In genomic region chr11:118108513-118108912, GRCh38 we compare ENCODE assay signal across 27 cellular contexts. TPM values are rescaled to one million over a fixed set of nuclear protein-coding genes. Genes with fewer than 3 reads are reported as not detected.
A peak's percentile ranks its signal among the peaks of the same experiment; 100 is the strongest.
DNase-seq lines count a peak whose midpoint lies in the region; ATAC-seq and TF ChIP-seq lines count a peak whose summit lies in the region.
"Had no signal": no experiment of that assay in that cellular context is flagged by ENCODE, and none has a peak within 500 bp of the region (broad histone marks: within the 10 kb centered on the region; RNA-seq: fewer than 3 reads in every experiment).

No MANE protein-coding gene starts in this region.

- no peaks in the 10 kb centered on the region for H3K9me3 Mint-ChIP-seq in GM23338
- no peaks in the 10 kb centered on the region for H3K9me3 Mint-ChIP-seq in WTC11
- no peaks in the 10 kb centered on the region for H3K9me3 Mint-ChIP-seq in neural progenitor cell
- H3K9me3 Mint-ChIP-seq: CD4-positive, alpha-beta memory T cell had no signal

- H3K4me1 ChIP-seq in GM23338 (ENCODE audit: insufficient read depth) (no peaks in the 10 kb centered on the region), neural progenitor cell (peaks cover 2% of the 10 kb centered on the region), hepatocyte (ENCODE audit: insufficient read depth) (peaks cover 3% of the 10 kb centered on the region)
- H3K4me1 ChIP-seq: A549, SJCRH30 had no signal

- POLR2A ChIA-PET in WTC11 (lab: Charles Lee) = interaction anchor here (0.6 kb wide), 1 partner anchor 229 kb away, joined by 5 read pairs; no protein-coding TSS in a partner anchor

- H3K36me3 Mint-ChIP-seq in GM23338 (ENCODE audit: low read depth) (no peaks in the 10 kb centered on the region; the same call in 2 of the 3 replicates), WTC11 (no peaks in the 10 kb centered on the region), neural progenitor cell (no peaks in the 10 kb centered on the region)
- H3K36me3 Mint-ChIP-seq: CD4-positive, alpha-beta memory T cell had no signal

- H3K4me1 Mint-ChIP-seq in GM23338 (peaks cover 18% of the 10 kb centered on the region), WTC11 (peaks cover 21% of the 10 kb centered on the region), neural progenitor cell (no peaks in the 10 kb centered on the region)
- H3K4me1 Mint-ChIP-seq: CD4-positive, alpha-beta memory T cell had no signal

- CTCF ChIA-PET in WTC11 (lab: Charles Lee) = interaction anchor here (1.3 to 1.4 kb wide), 2 partner anchors 55 to 162 kb away, joined by 4 to 5 read pairs; no protein-coding TSS in a partner anchor

- H4K20me1 ChIP-seq in GM23338 (replicated peaks; ENCODE audit: insufficient read depth) (no peaks in the 10 kb centered on the region), neural progenitor cell (ENCODE audit: low read depth) (no peaks in the 10 kb centered on the region), hepatocyte (ENCODE audit: insufficient read depth, poor library complexity, severe bottlenecking) (no peaks in the 10 kb centered on the region)

- H3K27me3 Mint-ChIP-seq in GM23338 (ENCODE audit: insufficient read depth, low read depth, poor library complexity) = peaks cover 13% of the 10 kb centered on the region
- H3K27me3 Mint-ChIP-seq in WTC11 (ENCODE audit: low read depth) = peaks cover 2% of the 10 kb centered on the region; the same call in 1 of the 2 replicates
- H3K27me3 Mint-ChIP-seq in neural progenitor cell (ENCODE audit: insufficient read depth, low read depth) = peaks cover 16% of the 10 kb centered on the region

- H3K9me3 ChIP-seq in neural progenitor cell (ENCODE audit: low read depth) = no peaks in the 10 kb centered on the region
- H3K9me3 ChIP-seq in hepatocyte (ENCODE audit: low read depth) = no peaks in the 10 kb centered on the region
- H3K9me3 ChIP-seq: A549, SJCRH30 had no signal

- H2AFZ ChIP-seq in GM23338 = no peak overlapping the region
- no peak overlapping the region for H2AFZ ChIP-seq in neural progenitor cell (replicated peaks)
- H2AFZ ChIP-seq in hepatocyte = no peak overlapping the region
- H2AFZ ChIP-seq: PC-9 had no signal

- H3K4me3 ChIP-seq in GM23338 (no peak overlapping the region), neural progenitor cell (no peak overlapping the region), hepatocyte (no peak overlapping the region)
- H3K4me3 ChIP-seq: A549, PC-9, SJCRH30 had no signal

- 79% methylated on average over 5 of the region's 5 CpGs for WGBS in hepatocyte (ENCODE audit: low lambda C conversion rate, missing lambda C conversion rate)

- H3K27me3 ChIP-seq in GM23338 (ENCODE audit: insufficient read depth) (no peaks in the 10 kb centered on the region), neural progenitor cell (no peaks in the 10 kb centered on the region), hepatocyte (no peaks in the 10 kb centered on the region)
- H3K27me3 ChIP-seq: SJCRH30 had no signal

- DNase-seq in GM23338 (ENCODE audit: low spot score) (peak; percentile 49), WTC11 (ENCODE audit: low spot score) (no peak), iPS DF 19.7 (ENCODE audit: low read depth, low spot score) (peak; percentile 40), neural progenitor cell (ENCODE audit: low spot score) (peak; percentile 43), hepatocyte (ENCODE audit: low spot score) (no peak), NCI-H1048 (lab: John Stamatoyannopoulos, UW) (no peak)
- DNase-seq: C1 segment of cervical spinal cord; CD4-positive, alpha-beta memory T cell; COR-L47; DMS 273 treated with DMSO at 0.1 percent for 48 hours; DMS79 treated with DMSO at 0.1 percent for 48 hours; GF-D8; KBM-7; NCI-H2029 treated with DMSO at 0.1 percent for 48 hours; NCI-H446 treated with DMSO at 0.1 percent for 48 hours; NCI-H526; NCI-H82; NK-92 treated with Interleukin-12 subunit alpha and Interleukin-12 subunit beta, amount 100 ng/mL, for 24 hours; PC-9; SJCRH30 had no signal

- H3K9ac ChIP-seq in neural progenitor cell = no peak overlapping the region

- H3K79me2 ChIP-seq in GM23338 (replicated peaks; ENCODE audit: insufficient read depth) (no peaks in the 10 kb centered on the region), neural progenitor cell (ENCODE audit: low read depth) (no peaks in the 10 kb centered on the region), hepatocyte (no peaks in the 10 kb centered on the region)

- TF ChIP-seq CTCF in GM23338 (conservative IDR thresholded peaks at IDR 0.05; ENCODE audit: low read depth in 2 of 2) = no peak
- TF ChIP-seq CTCF in WTC11 (IDR thresholded peaks at IDR 0.05) = no peak
- no peak for TF ChIP-seq CTCF in neural progenitor cell (IDR thresholded peaks at IDR 0.05)
- no peak for TF ChIP-seq CTCF in hepatocyte (IDR thresholded peaks at IDR 0.05; ENCODE audit: poor library complexity)

- H3K27ac Mint-ChIP-seq in GM23338 = no peak overlapping the region
- H3K27ac Mint-ChIP-seq in WTC11 = no peak overlapping the region
- H3K27ac Mint-ChIP-seq in neural progenitor cell = no peak overlapping the region
- H3K27ac Mint-ChIP-seq: CD4-positive, alpha-beta memory T cell had no signal

- H3K4me2 ChIP-seq in GM23338 = no peak overlapping the region
- no peak overlapping the region for H3K4me2 ChIP-seq in neural progenitor cell
- no peak overlapping the region for H3K4me2 ChIP-seq in hepatocyte
- H3K4me2 ChIP-seq: A549, PC-9 had no signal

- no peak overlapping the region for H3K4me3 Mint-ChIP-seq in GM23338
- no peak overlapping the region for H3K4me3 Mint-ChIP-seq in WTC11
- no peak overlapping the region for H3K4me3 Mint-ChIP-seq in neural progenitor cell
- H3K4me3 Mint-ChIP-seq: CD4-positive, alpha-beta memory T cell had no signal

- H3K27ac ChIP-seq in GM23338 (ENCODE audit: low read depth) (no peak overlapping the region), neural progenitor cell (no peak overlapping the region), hepatocyte (no peak overlapping the region)
- H3K27ac ChIP-seq: A549, PC-9, SJCRH30 had no signal

- H3K9me2 ChIP-seq in GM23338 (ENCODE audit: insufficient read depth) (peaks cover 3% of the 10 kb centered on the region; the same call in 1 of the 2 replicates), hepatocyte (replicated peaks; ENCODE audit: insufficient read depth) (no peaks in the 10 kb centered on the region)

- no peaks in the 10 kb centered on the region for H3F3A ChIP-seq in GM23338 (replicated peaks; ENCODE audit: low read depth)
- H3F3A ChIP-seq in neural progenitor cell (ENCODE audit: low read depth) = no peaks in the 10 kb centered on the region

- ATAC-seq in GM23338 (peak; percentile 68), WTC11 (peak; percentile 80), HG03378 (IDR thresholded peaks at IDR 0.05; ENCODE audit: unreplicated experiment) (no peak)
- ATAC-seq: A549, SK-N-SH treated with all-trans-retinoic acid at 6 μM for 48 hours had no signal

- no peaks in the 10 kb centered on the region for H3K36me3 ChIP-seq in GM23338 (ENCODE audit: insufficient read depth)
- no peaks in the 10 kb centered on the region for H3K36me3 ChIP-seq in neural progenitor cell
- H3K36me3 ChIP-seq in hepatocyte (replicated peaks; ENCODE audit: insufficient read depth, low read depth) = no peaks in the 10 kb centered on the region
- H3K36me3 ChIP-seq: SJCRH30 had no signal

TF ChIP-seq in GM23338, 12 proteins besides CTCF, POLR2A, EP300 and RAD21:
- no peak for TF ChIP-seq ZNF331 (CRISPR knock-in tag; IDR thresholded peaks at IDR 0.05; ENCODE audit: low read depth)
- TF ChIP-seq STAT1 (IDR thresholded peaks at IDR 0.05; ENCODE audit: unreplicated experiment) = no peak
- no peak for TF ChIP-seq EZH2 (IDR thresholded peaks at IDR 0.05; ENCODE audit: low read depth, unreplicated experiment)
- TF ChIP-seq NANOG (IDR thresholded peaks at IDR 0.05; ENCODE audit: borderline replicate concordance) = no peak
- TF ChIP-seq POLR2AphosphoS5 (IDR thresholded peaks at IDR 0.05; ENCODE audit: low read depth) = no peak
- no peak for TF ChIP-seq ZNF114 (CRISPR knock-in tag; IDR thresholded peaks at IDR 0.05)
- TF ChIP-seq EZH2phosphoT487 (IDR thresholded peaks at IDR 0.05; ENCODE audit: unreplicated experiment) = no peak
- no peak for TF ChIP-seq JUNB (IDR thresholded peaks at IDR 0.05; ENCODE audit: unreplicated experiment)
- TF ChIP-seq CREB1 (CRISPR knock-in tag; IDR thresholded peaks at IDR 0.05; ENCODE audit: low read depth) = no peak

TF ChIP-seq in WTC11, 78 proteins besides CTCF, POLR2A, EP300 and RAD21:
- TF ChIP-seq ETV6 (CRISPR knock-in tag; IDR thresholded peaks at IDR 0.05) (0 out of 2 replicates have a peak, but pooled peaks have one; percentile 75), NR3C1 (CRISPR knock-in tag; conservative IDR thresholded peaks at IDR 0.05; ENCODE audit: low read depth) (no peak), TEAD1 (CRISPR knock-in tag; IDR thresholded peaks at IDR 0.05) (peak; percentile 29; the same call in 1 of the 2 replicates), ZNF121 (CRISPR knock-in tag; IDR thresholded peaks at IDR 0.05) (no peak)
TF ChIP-seq in WTC11: peak in this region for 2.

RNA-seq across cellular contexts. Expression of gene SMIM35, which starts 21.8 kb away (rescaled TPM):
- total RNA-seq in GM23338 (2014; rRNA removed; shearing (Covaris generic)) = not detected in 2 replicates
- polyA plus RNA-seq in GM23338 (2016; fragmentation: Nextera tagmentation; extraction: Ambion mirVana) (not detected in 2 replicates), hepatocyte (not detected in 2 replicates)
- total RNA-seq in WTC11 (2021) (not detected in 3 replicates), neural progenitor cell (ENCODE audit: low replicate concordance) (not detected in 2 replicates), hepatocyte (0.03 TPM in 1 of 2 replicates, not detected in the other)
- total RNA-seq: LHCN-M2, MCF 10A, PC-9, Right ventricle myocardium inferior, RPMI7951, SJCRH30 had no signal
- polyA plus RNA-seq: A549 had no signal

RNA-seq across cellular contexts. Expression of gene TMPRSS4, which starts 31.6 kb away (rescaled TPM):
- 0.04 and 0.10 TPM in 2 replicates for total RNA-seq in GM23338 (2014; rRNA removed; shearing (Covaris generic))
- polyA plus RNA-seq in GM23338 (2016; fragmentation: Nextera tagmentation; extraction: Ambion mirVana) (0.35 and 0.58 TPM in 2 replicates), hepatocyte (12.1 and 16.2 TPM in 2 replicates)
- total RNA-seq in WTC11 (2021) (1.1 to 1.4 TPM (median 1.4 TPM) in 3 replicates), neural progenitor cell (ENCODE audit: low replicate concordance) (not detected in 2 replicates), hepatocyte (10.9 and 12.9 TPM in 2 replicates)
- total RNA-seq: LHCN-M2, MCF 10A, Right ventricle myocardium inferior, RPMI7951, SJCRH30 had no signal
- polyA plus RNA-seq: A549; CD4-positive, alpha-beta memory T cell had no signal

RNA-seq across cellular contexts. Expression of gene SCN4B, which starts 44.1 kb away (rescaled TPM):
- total RNA-seq in GM23338 (2014; rRNA removed; shearing (Covaris generic)) = 1.7 and 3.0 TPM in 2 replicates
- 0.16 and 0.45 TPM in 2 replicates for polyA plus RNA-seq in GM23338 (2016; fragmentation: Nextera tagmentation; extraction: Ambion mirVana)
- 3.5 to 4.5 TPM (median 4.4 TPM) in 3 replicates for total RNA-seq in WTC11 (2021)
- 3.6 and 7.1 TPM in 2 replicates for total RNA-seq in neural progenitor cell (ENCODE audit: low replicate concordance)
- total RNA-seq in hepatocyte = 0.57 and 1.0 TPM in 2 replicates
- polyA plus RNA-seq in hepatocyte = 0.55 and 1.1 TPM in 2 replicates
- total RNA-seq: CD4-positive, alpha-beta memory T cell; LHCN-M2; MCF 10A; PC-9; RPMI7951; SJCRH30 had no signal
- polyA plus RNA-seq: CD4-positive, alpha-beta memory T cell had no signal

Comparison
In these comparisons a context has a peak if more than half of its experiments do, and no peak if none do; other contexts are left out.
1. DNase-seq: peak in GM23338 (single experiment), iPS DF 19.7 (single experiment) and neural progenitor cell (single experiment); none in WTC11 (single experiment), hepatocyte (single experiment) and NCI-H1048 (single experiment).